Comparison of ENCODE assay signal across 8 cellular contexts in genomic region chr6:32852844-32853540, GRCh38. TPM values are rescaled to one million over a fixed set of nuclear protein-coding genes. Genes with fewer than 3 reads are reported as not detected.
DNase-seq lines count a peak whose midpoint lies in the region; FAIRE-seq and TF ChIP-seq lines count a peak whose summit lies in the region.

No MANE protein-coding gene starts in this region.

- H3K4me3 ChIP-seq in tibial artery: peak overlapping the region; percentile 78 to 86

- TF ChIP-seq POLR2A in GM12891 (IDR thresholded peaks at IDR 0.05; ENCODE audit: low read depth, low read length): 0 out of 2 replicates have a peak, but pooled peaks have one; percentile 4

- FAIRE-seq in GM12891 (lab: Jason Lieb, UNC): no peak

- peak overlapping the region; percentile 90 for H3K27ac Mint-ChIP-seq in HFFc6

- no peaks in the 10 kb centered on the region for H3K9me3 ChIP-seq in tibial artery

- TF ChIP-seq CTCF in HFFc6 (IDR thresholded peaks at IDR 0.05) (no peak), tibial artery (IDR thresholded peaks at IDR 0.05) (no peak)

- H3K4me3 Mint-ChIP-seq in HFFc6: peak overlapping the region; percentile 99

- intact Hi-C loops in tibial artery (cut with DNase I; ENCODE audit: low total_unique reads): loop anchor here (2.0 kb wide), 1 partner anchor 14 kb away; the partner anchor contains the start of gene TAP2

- H3K4me1 Mint-ChIP-seq in HFFc6 (ENCODE audit: low read depth): peaks cover 29% of the 10 kb centered on the region

- H3K9me3 Mint-ChIP-seq in HFFc6: no peaks in the 10 kb centered on the region

- H3K27me3 ChIP-seq in tibial artery: no peaks in the 10 kb centered on the region

- peaks cover 2% of the 10 kb centered on the region for H3K27me3 Mint-ChIP-seq in HFFc6 (ENCODE audit: insufficient read depth)

- peak; percentile 32 for DNase-seq in GM12891 (ENCODE audit: insufficient read length, low spot score)
- peak; percentile 21 for DNase-seq in HFFc6
- DNase-seq in NCI-H69 (lab: John Stamatoyannopoulos, UW): peak; percentile 38
- DNase-seq in activated T-helper 9 cell treated with anti-CD3 and anti-CD28 coated beads, Interleukin-2, amount 50 U/mL, for 16 hours (ENCODE audit: low read depth): peak; percentile 51
- DNase-seq in fibroblast of gingiva (ENCODE audit: low read depth): peak; percentile 40
- DNase-seq in myocyte (ENCODE audit: low read depth): peak; percentile 61
- peak; percentile 46 to 79 for DNase-seq in tibial artery
- no peak for DNase-seq in DMS153 treated with DMSO at 0.1 percent for 48 hours (lab: John Stamatoyannopoulos, UW; ENCODE audit: unreplicated experiment)

- peaks cover 21% of the 10 kb centered on the region for H3K36me3 Mint-ChIP-seq in HFFc6 (ENCODE audit: low read depth)

- H3K27ac ChIP-seq in tibial artery: peak overlapping the region; percentile 92 to 96

- H3K4me1 ChIP-seq in tibial artery: peaks cover 0 to 21% (median 14%) of the 10 kb centered on the region in 4 donors

- peaks cover 23 to 33% (median 31%) of the 10 kb centered on the region in 3 donors for H3K36me3 ChIP-seq in tibial artery

TF ChIP-seq in GM12891, 5 proteins besides CTCF, POLR2A, EP300 and RAD21:
- TF ChIP-seq TAF1 (IDR thresholded peaks at IDR 0.05; ENCODE audit: low read depth, low read length): no peak; the same call in 1 of the 2 replicates
- TF ChIP-seq PAX5 (IDR thresholded peaks at IDR 0.05; ENCODE audit: insufficient read depth, low read length, severe bottlenecking): no peak
- peak; percentile 22; the same call in 1 of the 2 replicates for TF ChIP-seq POLR2AphosphoS5 (IDR thresholded peaks at IDR 0.05; ENCODE audit: low read depth, low read length)
- no peak for TF ChIP-seq POU2F2 (IDR thresholded peaks at IDR 0.05; ENCODE audit: low read depth, low read length)

RNA-seq across cellular contexts. Expression of gene TAP1, which starts 0.5 kb away (rescaled TPM):
- polyA plus RNA-seq in GM12891 (2012; ENCODE audit: low read depth, missing spikeins): 128 TPM
- 10 to 100 TPM; 29.9 to 42.6 (median 37.8) TPM for total RNA-seq in HFFc6 (2021; fragmentation: NEBNext Ultra II Directional; extraction: Animal tissue kit (Norgen Biotek cat#: 25700))
- 49.7 and 54.7 TPM in 2 replicates for total RNA-seq in myocyte
- 47.2 TPM for polyA plus RNA-seq in myocyte (2012)

RNA-seq across cellular contexts. Expression of gene PSMB9, which starts 1.0 kb away (rescaled TPM):
- 292 TPM for polyA plus RNA-seq in GM12891 (2012; ENCODE audit: low read depth, missing spikeins)
- total RNA-seq in HFFc6 (2021; fragmentation: NEBNext Ultra II Directional; extraction: Animal tissue kit (Norgen Biotek cat#: 25700)): 10 to 100 TPM in 4 of 6 experiments, 1 to 10 TPM in 2; 4.9 to 23.9 (median 20.9) TPM
- total RNA-seq in myocyte: 7.2 and 8.2 TPM in 2 replicates
- polyA plus RNA-seq in myocyte (2012): 17.6 TPM

RNA-seq across cellular contexts. Expression of gene PSMB8, which starts 9.1 kb away (rescaled TPM):
- polyA plus RNA-seq in GM12891 (2012; ENCODE audit: low read depth, missing spikeins): 241 TPM
- 10 to 100 TPM; 24.4 to 43.3 (median 39.5) TPM for total RNA-seq in HFFc6 (2021; fragmentation: NEBNext Ultra II Directional; extraction: Animal tissue kit (Norgen Biotek cat#: 25700))
- total RNA-seq in myocyte: 30.7 and 36.0 TPM in 2 replicates
- 46.4 TPM for polyA plus RNA-seq in myocyte (2012)

RNA-seq across cellular contexts. Expression of gene TAP2, which starts 14.5 kb away (rescaled TPM):
- 43.1 TPM for polyA plus RNA-seq in GM12891 (2012; ENCODE audit: low read depth, missing spikeins)
- 10 to 100 TPM; 25.3 to 47.5 (median 39.2) TPM for total RNA-seq in HFFc6 (2021; fragmentation: NEBNext Ultra II Directional; extraction: Animal tissue kit (Norgen Biotek cat#: 25700))
- 3.8 and 4.1 TPM in 2 replicates for total RNA-seq in myocyte
- polyA plus RNA-seq in myocyte (2012): 22.2 TPM

RNA-seq across cellular contexts. Expression of gene HLA-DOB, which starts 36.2 kb away (rescaled TPM):
- polyA plus RNA-seq in GM12891 (2012; ENCODE audit: low read depth, missing spikeins): 74.3 TPM
- under 1 TPM in 2 of 6 experiments, not detected in 4; 0.14 to 0.28 TPM for total RNA-seq in HFFc6 (2021; fragmentation: NEBNext Ultra II Directional; extraction: Animal tissue kit (Norgen Biotek cat#: 25700))
- total RNA-seq in myocyte: not detected in 2 replicates
- 0.06 TPM for polyA plus RNA-seq in myocyte (2012)
